ENCODE assay signal across 8 cellular contexts in the genomic region with DNA sequence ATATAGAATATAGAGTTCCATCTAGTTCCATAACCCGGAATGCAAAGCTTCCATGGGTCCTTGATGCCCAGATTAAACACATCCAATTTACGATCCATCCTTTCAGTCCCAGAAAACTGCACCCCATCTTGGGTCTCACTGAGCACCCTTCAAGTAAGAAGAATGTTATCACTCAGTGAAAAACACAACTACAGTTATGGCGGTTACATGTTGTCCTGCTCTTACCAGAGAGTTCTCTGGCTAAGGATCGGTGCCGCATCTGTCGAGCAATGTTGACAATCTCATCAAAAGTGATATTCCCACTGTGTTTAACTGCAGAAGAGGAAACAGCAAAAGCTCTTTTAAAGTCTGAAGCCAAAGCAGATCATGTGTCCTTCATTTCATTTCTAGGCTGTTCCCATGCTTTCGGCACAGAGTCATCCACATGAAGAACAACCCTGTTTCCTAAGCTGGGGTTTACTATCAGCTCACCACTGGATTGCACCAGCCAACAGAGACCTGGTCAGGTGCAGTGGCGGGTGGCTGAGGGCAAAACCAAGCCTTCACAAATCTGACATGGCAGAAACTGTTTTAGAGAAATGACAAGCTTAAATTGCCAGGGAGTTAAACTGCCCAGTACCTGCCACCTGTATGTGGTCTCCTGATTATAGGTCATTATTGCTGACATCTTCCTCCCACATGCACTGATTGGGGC. TPM values are rescaled to one million over a fixed set of nuclear protein-coding genes. Genes with fewer than 3 reads are reported as not detected.
DNase-seq lines count a peak whose midpoint lies in the region; ATAC-seq and TF ChIP-seq lines count a peak whose summit lies in the region.

No MANE protein-coding gene starts in this region.

- H3K36me3 Mint-ChIP-seq in activated naive CD4-positive, alpha-beta T cell treated with anti-CD3 and anti-CD28 coated beads, Interleukin-2, amount 50 U/mL, for 24 hours, result peaks cover 49% of the 10 kb centered on the region
- H3K36me3 Mint-ChIP-seq in type B pancreatic cell, result peaks cover 68% of the 10 kb centered on the region

- H3K4me3 ChIP-seq in fibroblast of mammary gland (ENCODE audit: control insufficient read depth, low read depth, low read length), result peak overlapping the region; percentile 98

- H3K27ac Mint-ChIP-seq in activated naive CD4-positive, alpha-beta T cell treated with anti-CD3 and anti-CD28 coated beads, Interleukin-2, amount 50 U/mL, for 24 hours, result peak overlapping the region; percentile 99
- peak overlapping the region; percentile 98 for H3K27ac Mint-ChIP-seq in type B pancreatic cell

- peak overlapping the region; percentile 98 for H3K27ac ChIP-seq in VCaP

- TF ChIP-seq CTCF in VCaP (conservative IDR thresholded peaks at IDR 0.05) (no peak), fibroblast of mammary gland (conservative IDR thresholded peaks at IDR 0.05; ENCODE audit: control insufficient read depth, insufficient read depth, low read depth, low read length) (no peak), type B pancreatic cell (conservative IDR thresholded peaks at IDR 0.05) (no peak)

- H3K9me3 Mint-ChIP-seq in activated naive CD4-positive, alpha-beta T cell treated with anti-CD3 and anti-CD28 coated beads, Interleukin-2, amount 50 U/mL, for 24 hours, result no peaks in the 10 kb centered on the region
- H3K9me3 Mint-ChIP-seq in type B pancreatic cell, result no peaks in the 10 kb centered on the region

- H3K4me1 Mint-ChIP-seq in activated naive CD4-positive, alpha-beta T cell treated with anti-CD3 and anti-CD28 coated beads, Interleukin-2, amount 50 U/mL, for 24 hours, result peaks cover 32% of the 10 kb centered on the region
- peaks cover 30% of the 10 kb centered on the region for H3K4me1 Mint-ChIP-seq in type B pancreatic cell (ENCODE audit: unreplicated experiment)

- no peaks in the 10 kb centered on the region for H3K27me3 Mint-ChIP-seq in activated naive CD4-positive, alpha-beta T cell treated with anti-CD3 and anti-CD28 coated beads, Interleukin-2, amount 50 U/mL, for 24 hours
- peaks cover 3% of the 10 kb centered on the region for H3K27me3 Mint-ChIP-seq in type B pancreatic cell

- ATAC-seq in GM19467 (IDR thresholded peaks at IDR 0.05; ENCODE audit: unreplicated experiment), result no peak

- H3K4me3 Mint-ChIP-seq in activated naive CD4-positive, alpha-beta T cell treated with anti-CD3 and anti-CD28 coated beads, Interleukin-2, amount 50 U/mL, for 24 hours, result peak overlapping the region; percentile 95
- peak overlapping the region; percentile 96 for H3K4me3 Mint-ChIP-seq in type B pancreatic cell

- no peak for DNase-seq in activated naive CD4-positive, alpha-beta T cell treated with anti-CD3 and anti-CD28 coated beads, Interleukin-2, amount 50 U/mL, for 16 hours
- DNase-seq in fibroblast of mammary gland (ENCODE audit: low read depth) (no peak), type B pancreatic cell (ENCODE audit: extremely low spot score, unreplicated experiment) (no peak), NCI-H82 treated with DMSO at 0.1 percent for 48 hours (lab: John Stamatoyannopoulos, UW; ENCODE audit: unreplicated experiment) (no peak), foreskin melanocyte (no peak)

RNA-seq across cellular contexts. Expression of a gene that starts 2.9 kb away (rescaled TPM):
- total RNA-seq in type B pancreatic cell (ENCODE audit: low replicate concordance), result 1,238 and 1,343 TPM in 2 replicates

RNA-seq across cellular contexts. Expression of a gene that starts 3.1 kb away (rescaled TPM):
- 16.0 and 20.6 TPM in 2 replicates for total RNA-seq in type B pancreatic cell (ENCODE audit: low replicate concordance)

RNA-seq across cellular contexts. Expression of a gene that starts 24.1 kb away (rescaled TPM):
- 14.1 and 18.7 TPM in 2 replicates for total RNA-seq in type B pancreatic cell (ENCODE audit: low replicate concordance)

RNA-seq across cellular contexts. Expression of a gene that starts 51.3 kb away (rescaled TPM):
- total RNA-seq in type B pancreatic cell (ENCODE audit: low replicate concordance), result 40.2 and 53.1 TPM in 2 replicates
